ENCODE assay signal across 19 cellular contexts in the genomic region with DNA sequence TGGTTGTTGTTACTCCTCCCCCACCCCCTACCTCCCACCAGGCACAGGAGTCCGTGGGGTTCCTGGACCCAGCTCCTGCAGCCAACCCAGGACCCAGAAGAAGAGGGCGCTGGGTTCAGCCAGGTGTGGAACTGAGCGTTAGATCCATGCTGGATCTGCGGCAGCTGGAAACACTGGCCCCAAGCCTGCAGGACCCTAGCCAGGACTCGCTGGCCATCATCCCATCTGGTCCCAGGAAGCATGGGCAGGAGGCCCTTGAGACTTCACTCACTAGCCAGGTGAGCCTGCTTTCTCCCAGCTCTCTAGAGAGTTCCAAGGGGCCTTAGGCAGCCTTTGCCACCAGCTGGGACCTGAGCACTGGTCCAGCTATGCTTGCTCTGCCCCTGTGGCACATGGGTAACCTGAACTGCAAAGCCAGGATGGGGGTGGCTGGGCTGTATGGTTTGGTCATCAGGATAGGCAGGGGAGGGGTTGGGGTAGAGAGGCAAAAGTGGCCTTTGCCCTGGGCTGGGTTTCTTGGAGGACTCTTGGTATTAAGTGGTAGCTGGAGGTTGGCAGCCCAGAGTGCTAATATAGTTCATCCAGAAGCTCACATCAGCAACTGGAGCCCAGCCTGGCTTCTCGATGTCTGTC. TPM values are rescaled to one million over a fixed set of nuclear protein-coding genes. Genes with fewer than 3 reads are reported as not detected.
DNase-seq lines count a peak whose midpoint lies in the region; ATAC-seq and TF ChIP-seq lines count a peak whose summit lies in the region.
"Had no signal": no experiment of that assay in that cellular context is flagged by ENCODE, and none has a peak within 500 bp of the region (broad histone marks: within the 10 kb centered on the region; RNA-seq: fewer than 3 reads in every experiment).

No MANE protein-coding gene starts in this region.

- peak overlapping the region; percentile 73 for H3K27ac Mint-ChIP-seq in MCF 10A (ENCODE audit: low read depth, unreplicated experiment)
- H3K27ac Mint-ChIP-seq: GM23338 had no signal

- H4K20me1 ChIP-seq in mammary epithelial cell (ENCODE audit: insufficient read depth, low read length): no peaks in the 10 kb centered on the region
- H4K20me1 ChIP-seq: BLaER1 had no signal

- H3K36me3 ChIP-seq in mammary epithelial cell (ENCODE audit: insufficient read depth, low read length) (peaks cover 51% of the 10 kb centered on the region), Peyer's patch (peaks cover 0 to 87% (median 0%) of the 10 kb centered on the region in 3 donors), left lung (peaks cover 0 to 96% of the 10 kb centered on the region in 2 donors), stomach (peaks cover 73 to 100% (median 97%) of the 10 kb centered on the region in 4 donors)

- H3K9me3 Mint-ChIP-seq in MCF 10A (ENCODE audit: unreplicated experiment): no peaks in the 10 kb centered on the region
- H3K9me3 Mint-ChIP-seq: GM23338 had no signal

- POLR2A ChIA-PET in MCF 10A (lab: Yijun Ruan, JAX): interaction anchor here (1.4 kb wide), 1 partner anchor 48 kb away, joined by 3 read pairs; no protein-coding TSS in a partner anchor

- BruUV-seq in MCF 10A (replicated peaks; lab: Mats Ljungman, UMichigan) (no TSS peak), mammary epithelial cell (replicated peaks; lab: Mats Ljungman, UMichigan) (no TSS peak)

- TF ChIP-seq CTCF in MCF 10A (IDR thresholded peaks at IDR 0.05; ENCODE audit: unreplicated experiment) (no peak), mammary epithelial cell (conservative IDR thresholded peaks at IDR 0.05 in 1 of 2, IDR thresholded peaks at IDR 0.05 in 1 of 2; ENCODE audit: extremely low read depth in 1 of 2, insufficient read depth in 1 of 2, low read depth in 1 of 2, low read length in 2 of 2) (no peak), Peyer's patch (IDR thresholded peaks at IDR 0.05) (no peak), left lung (IDR thresholded peaks at IDR 0.05) (no peak), stomach (IDR thresholded peaks at IDR 0.05) (no peak)

- H3K9ac ChIP-seq in mammary epithelial cell (ENCODE audit: insufficient read depth, low read length): no peak overlapping the region
- H3K9ac ChIP-seq: BLaER1 had no signal

- peak; percentile 8 for ATAC-seq in left lung
- ATAC-seq: GM12878, GM23338 had no signal

- WGBS in mammary epithelial cell (ENCODE audit: low coverage, missing lambda C conversion rate): 25% methylated on average over 3 of the region's 6 CpGs
- 34 to 60% (median 48%) methylated on average over 3 to 6 of the region's 6 CpGs for WGBS in stomach, 5 donors

- H3K9me3 ChIP-seq in mammary epithelial cell (replicated peaks; ENCODE audit: insufficient read depth, low read length) (no peaks in the 10 kb centered on the region), Peyer's patch (no peaks in the 10 kb centered on the region), left lung (no peaks in the 10 kb centered on the region), stomach (no peaks in the 10 kb centered on the region)
- H3K9me3 ChIP-seq: BLaER1 had no signal

- no peaks in the 10 kb centered on the region for H3K4me1 Mint-ChIP-seq in MCF 10A (ENCODE audit: insufficient read depth, unreplicated experiment)

- in situ Hi-C loops in mammary epithelial cell (cut with MboI; ENCODE audit: low sequenced_read_pairs in 2 of 2): no loop called here

- no peaks in the 10 kb centered on the region for H3K79me2 ChIP-seq in mammary epithelial cell (ENCODE audit: insufficient read depth, low read length)

- H3K4me3 ChIP-seq in mammary epithelial cell (replicated peaks in 1 of 3; ENCODE audit: insufficient read depth in 1 of 3, low read depth in 2 of 3, low read length in 3 of 3): no peak overlapping the region
- no peak overlapping the region for H3K4me3 ChIP-seq in Peyer's patch
- no peak overlapping the region for H3K4me3 ChIP-seq in left lung
- H3K4me3 ChIP-seq in stomach: no peak overlapping the region
- H3K4me3 ChIP-seq: BLaER1, GM12878, GM23338 had no signal

- dilution Hi-C loops in mammary epithelial cell (cut with HindIII; ENCODE audit: low sequenced_read_pairs): no loop called here

- H3K4me2 ChIP-seq in mammary epithelial cell (ENCODE audit: insufficient read depth, low read depth, low read length): no peak overlapping the region
- H3K4me2 ChIP-seq: BLaER1, GM23338 had no signal

- H2AFZ ChIP-seq in mammary epithelial cell (ENCODE audit: low read depth, low read length): no peak overlapping the region
- H2AFZ ChIP-seq: GM23338 had no signal

- TF ChIP-seq POLR2A in Peyer's patch (IDR thresholded peaks at IDR 0.05): no peak
- TF ChIP-seq POLR2A in stomach (IDR thresholded peaks at IDR 0.05): no peak

- no peak for TF ChIP-seq EP300 in stomach (IDR thresholded peaks at IDR 0.05)

- H3K36me3 Mint-ChIP-seq in MCF 10A (ENCODE audit: insufficient read depth, unreplicated experiment): peaks cover 50% of the 10 kb centered on the region

- CTCF ChIA-PET in MCF 10A (lab: Yijun Ruan, JAX) (interaction anchor here (0.9 to 5.8 kb wide), 4 partner anchors 10 to 250 kb away, joined by 3 to 41 read pairs (median 10); no protein-coding TSS in a partner anchor), mammary epithelial cell (lab: Charles Lee; ENCODE audit: low non-redundant PET) (no interaction called here)

- no peak overlapping the region for H3K27ac ChIP-seq in mammary epithelial cell (ENCODE audit: insufficient read depth, low read depth, low read length)
- peak overlapping the region in 1 of 4 donors; percentile 18 for H3K27ac ChIP-seq in Peyer's patch
- no peak overlapping the region for H3K27ac ChIP-seq in left lung
- no peak overlapping the region for H3K27ac ChIP-seq in stomach
- H3K27ac ChIP-seq: BLaER1 had no signal

- H3K4me3 Mint-ChIP-seq in MCF 10A (ENCODE audit: unreplicated experiment): no peak overlapping the region
- H3K4me3 Mint-ChIP-seq: GM23338 had no signal

- intact Hi-C loops in MCF 10A (cut with micrococcal nuclease) (no loop called here), mammary epithelial cell (cut with micrococcal nuclease) (no loop called here), left lung (cut with DNase I) (no loop called here), stomach (cut with DNase I; ENCODE audit: low total_unique reads) (no loop called here)

- no peaks in the 10 kb centered on the region for H3K27me3 Mint-ChIP-seq in MCF 10A (ENCODE audit: insufficient read depth, unreplicated experiment)

- H3K4me1 ChIP-seq in mammary epithelial cell (ENCODE audit: insufficient read depth, low read length) (no peaks in the 10 kb centered on the region), Peyer's patch (no peaks in the 10 kb centered on the region), left lung (no peaks in the 10 kb centered on the region), stomach (peaks cover 0 to 14% (median 5%) of the 10 kb centered on the region in 4 donors)
- H3K4me1 ChIP-seq: BLaER1 had no signal

- H3K27me3 ChIP-seq in mammary epithelial cell (ENCODE audit: insufficient read depth, low read length) (no peaks in the 10 kb centered on the region), Peyer's patch (no peaks in the 10 kb centered on the region), left lung (no peaks in the 10 kb centered on the region), stomach (no peaks in the 10 kb centered on the region)
- H3K27me3 ChIP-seq: BLaER1 had no signal

- DNase-seq in MCF 10A (ENCODE audit: unreplicated experiment) (no peak), mammary epithelial cell (no peak), Peyer's patch (peak in 2 of 3 donors; percentile 74 to 78), left lung (no peak), stomach (peak; percentile 83), NCI-H2171 (lab: John Stamatoyannopoulos, UW) (no peak)
- DNase-seq in stimulated activated naive CD4-positive, alpha-beta T cell (lab: John Stamatoyannopoulos, UW): no peak
- DNase-seq: DMS 273 treated with DMSO at 0.1 percent for 48 hours, GDM1, KBM-7, NCI-H1048, NCI-H1436 treated with DMSO at 0.1 percent for 48 hours, NCI-H2107, NCI-H446, NCI-H69, OCI-M1 had no signal

RNA-seq across cellular contexts. Expression of a gene that starts 7.0 kb away (rescaled TPM):
- 9.2 and 13.3 TPM in 2 replicates for total RNA-seq in MCF 10A (2022)
- total RNA-seq in mammary epithelial cell: 10 to 100 TPM in 1 of 2 donors, 1 to 10 TPM in 1; 5.8 to 22.3 TPM
- 21.5 TPM for polyA plus RNA-seq in mammary epithelial cell
- 6.9 TPM for polyA minus RNA-seq in mammary epithelial cell
- 10 to 100 TPM in 3 of 4 donors, 1 to 10 TPM in 1; 9.1 to 61.1 (median 13.1) TPM for total RNA-seq in Peyer's patch
- total RNA-seq in left lung: 10 to 100 TPM; 19.5 to 26.4 TPM
- 1 to 10 TPM in 1 of 5 donors, under 1 TPM in 2, not detected in 2; 0.55 to 3.1 (median 0.58) TPM for total RNA-seq in stomach
- polyA plus RNA-seq in stomach: 10 to 100 TPM; 16.8 to 24.2 (median 22.5) TPM

RNA-seq across cellular contexts. Expression of a gene that starts 17.7 kb away (rescaled TPM):
- total RNA-seq in MCF 10A (2022) (3.8 and 5.0 TPM in 2 replicates), mammary epithelial cell (10 to 100 TPM in 1 of 2 donors, 1 to 10 TPM in 1; 1.5 to 11.2 TPM), Peyer's patch (10 to 100 TPM in 3 of 4 donors, 1 to 10 TPM in 1; 7.2 to 15.3 (median 13.3) TPM), left lung (1 to 10 TPM; 9.2 to 9.3 TPM), stomach (10 to 100 TPM in 3 of 5 donors, 1 to 10 TPM in 2; 2.6 to 71.2 (median 22.6) TPM)
- polyA plus RNA-seq in mammary epithelial cell (3.8 TPM), stomach (10 to 100 TPM in 1 of 3 donors, 1 to 10 TPM in 2; 4.0 to 38.5 (median 5.3) TPM)
- polyA minus RNA-seq in mammary epithelial cell: 2.0 TPM

RNA-seq across cellular contexts. Expression of a gene that starts 46.6 kb away (rescaled TPM):
- total RNA-seq in MCF 10A (2022) (33.2 and 35.0 TPM in 2 replicates), mammary epithelial cell (100 to 1,000 TPM in 1 of 2 donors, 10 to 100 TPM in 1; 41.3 to 109 TPM), Peyer's patch (10 to 100 TPM; 29.7 to 69.8 (median 48.7) TPM), left lung (10 to 100 TPM; 22.8 to 25.4 TPM), stomach (10 to 100 TPM in 4 of 5 donors, 1 to 10 TPM in 1; 8.8 to 41.5 (median 22.6) TPM)
- polyA plus RNA-seq in mammary epithelial cell (13.2 TPM), stomach (10 to 100 TPM in 2 of 3 donors, 1 to 10 TPM in 1; 9.0 to 20.5 (median 13.1) TPM)
- 128 TPM for polyA minus RNA-seq in mammary epithelial cell

Comparison
In these comparisons a context has a peak if more than half of its experiments do, and no peak if none do; other contexts are left out.
1. DNase-seq: peak in Peyer's patch (2 of 3) and stomach (single experiment); none in MCF 10A (single experiment), mammary epithelial cell (single experiment), left lung (0 of 2), stimulated activated naive CD4-positive, alpha-beta T cell (0 of 6) and NCI-H2171 (single experiment).